8 cellular contexts compared by ENCODE assay signal in genomic region chr12:4272014-4272975, GRCh38. TPM values are rescaled to one million over a fixed set of nuclear protein-coding genes. Genes with fewer than 3 reads are reported as not detected.
A peak's percentile ranks its signal among the peaks of the same experiment; 100 is the strongest.
DNase-seq lines count a peak whose midpoint lies in the region; ATAC-seq, FAIRE-seq and TF ChIP-seq lines count a peak whose summit lies in the region.

No MANE protein-coding gene starts in this region.

- H3K27ac Mint-ChIP-seq in T-helper 2 cell treated with Interferon-gamma antibody and Interleukin-4, amounts not matched to agents 5 μg/mL and 100 μg/mL, for 36 hours, result peak overlapping the region; percentile 100

- H3K4me3 ChIP-seq in A549, result peak overlapping the region; percentile 30; the same call in 2 of the 3 replicates
- peak overlapping the region; percentile 29 for H3K4me3 ChIP-seq in astrocyte of the spinal cord (ENCODE audit: low read depth, low read length)
- H3K4me3 ChIP-seq in iPS-20b (ENCODE audit: low read length), result peak overlapping the region; percentile 95
- peak overlapping the region; percentile 60 to 86 (median 69) for H3K4me3 ChIP-seq in skeletal muscle tissue (ENCODE audit: low read length in 3 of 3)

- in situ Hi-C loops in astrocyte of the spinal cord (cut with HindIII; ENCODE audit: low sequenced_read_pairs), result no loop called here

- POLR2A ChIA-PET in A549 (lab: Yijun Ruan, JAX), result interaction anchor here (0.7 to 0.9 kb wide), 2 partner anchors 125 to 224 kb away, joined by 5 to 7 read pairs; no protein-coding TSS in a partner anchor

- TF ChIP-seq EP300 in A549 (IDR thresholded peaks at IDR 0.05), result no peak

- peaks cover 11% of the 10 kb centered on the region for H3K27me3 Mint-ChIP-seq in T-helper 2 cell treated with Interferon-gamma antibody and Interleukin-4, amounts not matched to agents 5 μg/mL and 100 μg/mL, for 36 hours (ENCODE audit: low read depth)

- peak overlapping the region; percentile 27; the same call in 1 of the 2 replicates for H3K9ac ChIP-seq in iPS-20b (ENCODE audit: low read depth, low read length)
- H3K9ac ChIP-seq in skeletal muscle tissue (ENCODE audit: low read depth in 1 of 3, low read length in 3 of 3), result peak overlapping the region in 2 of 3 donors; percentile 19 to 45

- H3K36me3 Mint-ChIP-seq in T-helper 2 cell treated with Interferon-gamma antibody and Interleukin-4, amounts not matched to agents 5 μg/mL and 100 μg/mL, for 36 hours (ENCODE audit: low read depth), result peaks cover 32% of the 10 kb centered on the region

- no peaks in the 10 kb centered on the region for H3K9me3 Mint-ChIP-seq in T-helper 2 cell treated with Interferon-gamma antibody and Interleukin-4, amounts not matched to agents 5 μg/mL and 100 μg/mL, for 36 hours

- DNase-seq in A549 (ENCODE audit: low read depth in 1 of 2, low spot score in 1 of 2) (no peak), astrocyte of the spinal cord (ENCODE audit: low read depth, low spot score) (peak; percentile 64), SK-N-DZ (ENCODE audit: low spot score) (no peak)
- peak; percentile 84 for DNase-seq in T-helper 2 cell treated with Interferon-gamma antibody and Interleukin-4, amounts not matched to agents 5 μg/mL and 100 μg/mL, for 36 hours (ENCODE audit: low spot score)

- no peak overlapping the region for H3K27ac ChIP-seq in A549
- no peak overlapping the region for H3K27ac ChIP-seq in iPS-20b (ENCODE audit: low read length)
- no peak overlapping the region for H3K27ac ChIP-seq in skeletal muscle tissue (ENCODE audit: low read depth, low read length)

- 13% methylated on average over 34 of the region's 70 CpGs for WGBS in A549 (ENCODE audit: missing lambda C conversion rate)

- H3K9me3 ChIP-seq in A549 (no peaks in the 10 kb centered on the region), iPS-20b (ENCODE audit: insufficient read depth, low read depth, low read length) (no peaks in the 10 kb centered on the region), skeletal muscle tissue (ENCODE audit: control insufficient read depth in 3 of 3, low read length in 3 of 3) (no peaks in the 10 kb centered on the region)

- peak overlapping the region; percentile 78 for H3K4me2 ChIP-seq in A549

- TF ChIP-seq CTCF in A549 (IDR thresholded peaks at IDR 0.05) (no peak), astrocyte of the spinal cord (IDR thresholded peaks at IDR 0.05; ENCODE audit: low read depth, low read length) (no peak)

- H3K36me3 ChIP-seq in iPS-20b (ENCODE audit: insufficient read depth, low read depth, low read length) (peaks cover 14% of the 10 kb centered on the region), skeletal muscle tissue (ENCODE audit: control insufficient read depth in 3 of 3, insufficient read depth in 3 of 3, low read length in 3 of 3) (no peaks in the 10 kb centered on the region)

- TF ChIP-seq RAD21 in A549 (conservative IDR thresholded peaks at IDR 0.05 in 1 of 2, IDR thresholded peaks at IDR 0.05 in 1 of 2), result no peak

- peaks cover 69% of the 10 kb centered on the region for H3K4me1 ChIP-seq in A549
- peaks cover 21% of the 10 kb centered on the region for H3K4me1 ChIP-seq in iPS-20b (ENCODE audit: insufficient read depth, low read length)
- peaks cover 39 to 56% (median 51%) of the 10 kb centered on the region in 3 donors for H3K4me1 ChIP-seq in skeletal muscle tissue (ENCODE audit: control insufficient read depth in 3 of 3, insufficient read depth in 3 of 3, low read length in 3 of 3)

- peaks cover 55% of the 10 kb centered on the region for H3K27me3 ChIP-seq in iPS-20b (ENCODE audit: insufficient read depth, low read length)
- H3K27me3 ChIP-seq in skeletal muscle tissue (ENCODE audit: control insufficient read depth in 3 of 3, insufficient read depth in 3 of 3, low read length in 3 of 3), result peaks cover 62 to 81% (median 68%) of the 10 kb centered on the region in 3 donors

- H3K4me1 Mint-ChIP-seq in T-helper 2 cell treated with Interferon-gamma antibody and Interleukin-4, amounts not matched to agents 5 μg/mL and 100 μg/mL, for 36 hours (ENCODE audit: low read depth), result peaks cover 28% of the 10 kb centered on the region

- no peak for FAIRE-seq in A549 (lab: Jason Lieb, UNC)

- TF ChIP-seq POLR2A in A549 (IDR thresholded peaks at IDR 0.05; ENCODE audit: low read length), result no peak

- H3K4me3 Mint-ChIP-seq in T-helper 2 cell treated with Interferon-gamma antibody and Interleukin-4, amounts not matched to agents 5 μg/mL and 100 μg/mL, for 36 hours, result peak overlapping the region; percentile 93

- CTCF ChIA-PET in A549 (lab: Yijun Ruan, JAX), result interaction anchor here (0.6 to 1.3 kb wide), 4 partner anchors 196 to 972 kb away, joined by 3 to 4 read pairs (median 3); no protein-coding TSS in a partner anchor

- ATAC-seq in A549 (peak in 1 of 2 experiments; percentile 52; a peak in 3 of 6 replicates), GM19025 (IDR thresholded peaks at IDR 0.05; ENCODE audit: low read depth, unreplicated experiment) (peak; percentile 45), HG03378 (IDR thresholded peaks at IDR 0.05; ENCODE audit: unreplicated experiment) (peak; percentile 34)

TF ChIP-seq in A549, 52 proteins besides CTCF, POLR2A, EP300 and RAD21 (continues in another document):
- TF ChIP-seq ZFP36 (IDR thresholded peaks at IDR 0.05; ENCODE audit: borderline replicate concordance, partially characterized antibody) (no peak), HMGXB4 (CRISPR knock-in tag; IDR thresholded peaks at IDR 0.05; ENCODE audit: borderline replicate concordance) (no peak), RFX5 (IDR thresholded peaks at IDR 0.05) (0 out of 2 replicates have a peak, but pooled peaks have one; percentile 92), POLR2AphosphoS2 (conservative IDR thresholded peaks at IDR 0.05; ENCODE audit: low read length) (no peak), JUN (IDR thresholded peaks at IDR 0.05) (no peak), REST (IDR thresholded peaks at IDR 0.05) (no peak), ZNF302 (CRISPR knock-in tag; IDR thresholded peaks at IDR 0.05) (no peak), RNF2 (IDR thresholded peaks at IDR 0.05; ENCODE audit: borderline replicate concordance, low read depth) (no peak), MYC (IDR thresholded peaks at IDR 0.05; ENCODE audit: borderline replicate concordance, low read length) (no peak), MAX (IDR thresholded peaks at IDR 0.05) (peak; percentile 74), SMC3 (IDR thresholded peaks at IDR 0.05) (no peak)

RNA-seq across cellular contexts. Expression of gene CCND2, which starts 1.3 kb away (rescaled TPM):
- polyA plus RNA-seq in A549 (2011; rRNA removed) (0.18 and 0.20 TPM in 2 replicates), A549 (2017; fragmentation: RNase III; extraction: RNeasy Plus Mini Kit Qiagen cat#74134 plus additional on column Dnase treatment) (not detected in 3 replicates)
- polyA plus RNA-seq in A549 (2012; cell fraction: cytosol; rRNA removed), result 0.01 TPM in 1 of 2 replicates, not detected in the other
- polyA plus RNA-seq in A549 (2012; cell fraction: nucleus; rRNA removed), result not detected in 2 replicates
- polyA minus RNA-seq in A549 (2011; rRNA and poly(A)+ RNA removed), result 0.37 and 0.78 TPM in 2 replicates
- total RNA-seq in skeletal muscle tissue, result 152 TPM
- 0.01 and 0.02 TPM in 2 replicates for polyA plus RNA-seq in SK-N-DZ (2014; cell fraction: cytosol; rRNA removed)
- polyA plus RNA-seq in SK-N-DZ (2014; cell fraction: nucleus; rRNA removed), result 0.08 TPM in 1 of 2 replicates, not detected in the other

RNA-seq across cellular contexts. Expression of gene TIGAR, which starts 48.7 kb away (rescaled TPM):
- 30.0 and 50.9 TPM in 2 replicates for polyA plus RNA-seq in A549 (2011; rRNA removed)
- 8.5 and 9.0 TPM in 2 replicates for polyA plus RNA-seq in A549 (2012; cell fraction: cytosol; rRNA removed)
- 2.1 and 6.6 TPM in 2 replicates for polyA plus RNA-seq in A549 (2012; cell fraction: nucleus; rRNA removed)
- polyA plus RNA-seq in A549 (2017; fragmentation: RNase III; extraction: RNeasy Plus Mini Kit Qiagen cat#74134 plus additional on column Dnase treatment), result 24.5 to 30.6 TPM (median 25.2 TPM) in 3 replicates
- polyA minus RNA-seq in A549 (2011; rRNA and poly(A)+ RNA removed), result 6.3 and 7.7 TPM in 2 replicates
- 3.1 TPM for total RNA-seq in skeletal muscle tissue
- polyA plus RNA-seq in SK-N-DZ (2014; cell fraction: cytosol; rRNA removed), result 5.3 and 6.3 TPM in 2 replicates
- polyA plus RNA-seq in SK-N-DZ (2014; cell fraction: nucleus; rRNA removed), result 2.6 and 2.9 TPM in 2 replicates

Comparison
In these comparisons a context has a peak if more than half of its experiments do, and no peak if none do; other contexts are left out.
1. DNase-seq: peak in T-helper 2 cell treated with Interferon-gamma antibody and Interleukin-4, amounts not matched to agents 5 μg/mL and 100 μg/mL, for 36 hours (single experiment) and astrocyte of the spinal cord (single experiment); none in A549 (0 of 2) and SK-N-DZ (single experiment).
2. H3K4me3 ChIP-seq: peak in every context shown above with its lines; median percentile 95 in iPS-20b; 69 in skeletal muscle tissue; 30 in A549; 29 in astrocyte of the spinal cord.